In genomic region chr1:114282751-114283403, GRCh38 we compare ENCODE assay signal across 8 cellular contexts.
DNase-seq lines count a peak whose midpoint lies in the region; ATAC-seq and TF ChIP-seq lines count a peak whose summit lies in the region.

No MANE protein-coding gene starts in this region.

- no peaks in the 10 kb centered on the region for H3K9me2 ChIP-seq in SU-DHL-6 (replicated peaks; ENCODE audit: insufficient read depth, low read length)

- TF ChIP-seq CTCF in GM12872 (IDR thresholded peaks at IDR 0.05; ENCODE audit: insufficient read depth, low read depth, low read length), result peak; percentile 90
- TF ChIP-seq CTCF in SU-DHL-6 (IDR thresholded peaks at IDR 0.05; ENCODE audit: insufficient read depth, low read length, poor library complexity, severe bottlenecking), result peak; percentile 82

- no peak overlapping the region for H2AFZ ChIP-seq in SU-DHL-6 (ENCODE audit: low read depth, low read length, severe bottlenecking)

- no peak overlapping the region for H3K27ac ChIP-seq in SU-DHL-6 (ENCODE audit: low read depth, low read length)

- intact Hi-C loops in cardiac septum (cut with DNase I), result loop anchor here (1.0 to 10.0 kb wide), 2 partner anchors 304 to 448 kb away; partner anchors contain the start of gene OLFML3

- H3K4me3 ChIP-seq in SU-DHL-6 (ENCODE audit: insufficient read depth, low read length, poor library complexity, severe bottlenecking), result no peak overlapping the region

- no peaks in the 10 kb centered on the region for H3K36me3 ChIP-seq in SU-DHL-6 (ENCODE audit: low read length)

- DNase-seq in NCI-H1417 treated with DMSO at 0.1 percent for 48 hours (lab: John Stamatoyannopoulos, UW) (peak; percentile 26), cardiac septum (ENCODE audit: low spot score) (peak; percentile 91), pulmonary artery endothelial cell (ENCODE audit: low read depth, low spot score) (peak; percentile 68)
- DNase-seq in activated naive CD8-positive, alpha-beta T cell treated with anti-CD3 and anti-CD28 coated beads, Interleukin-2, amount 50 U/mL, for 16 hours (ENCODE audit: low read depth, low spot score), result peak; percentile 68

- no peak overlapping the region for H3K9ac ChIP-seq in SU-DHL-6 (ENCODE audit: low read length)

- no peak overlapping the region for H3K4me2 ChIP-seq in SU-DHL-6 (ENCODE audit: low read depth, low read length, poor library complexity, severe bottlenecking)

- no peaks in the 10 kb centered on the region for H3F3A ChIP-seq in SU-DHL-6 (ENCODE audit: insufficient read depth)

- H3K9me3 ChIP-seq in SU-DHL-6 (ENCODE audit: insufficient read depth, low read length), result no peaks in the 10 kb centered on the region

- H4K20me1 ChIP-seq in SU-DHL-6 (ENCODE audit: low read depth, low read length), result no peaks in the 10 kb centered on the region

- no peaks in the 10 kb centered on the region for H3K27me3 ChIP-seq in SU-DHL-6 (ENCODE audit: low read length)

- H3K79me2 ChIP-seq in SU-DHL-6 (ENCODE audit: insufficient read depth, low read length), result no peaks in the 10 kb centered on the region

- peak; percentile 93 for ATAC-seq in HG02642 (IDR thresholded peaks at IDR 0.05; ENCODE audit: poor library complexity, unreplicated experiment)
- ATAC-seq in GM21737 (IDR thresholded peaks at IDR 0.05; ENCODE audit: unreplicated experiment), result no peak

Comparison
In these comparisons a context has a peak if more than half of its experiments do, and no peak if none do; other contexts are left out.
1. DNase-seq: peak in every context shown above with its lines; median percentile 91 in cardiac septum; 68 in activated naive CD8-positive, alpha-beta T cell treated with anti-CD3 and anti-CD28 coated beads, Interleukin-2, amount 50 U/mL, for 16 hours; 68 in pulmonary artery endothelial cell; 26 in NCI-H1417 treated with DMSO at 0.1 percent for 48 hours.